9 cellular contexts compared by ENCODE assay signal in the genomic region with DNA sequence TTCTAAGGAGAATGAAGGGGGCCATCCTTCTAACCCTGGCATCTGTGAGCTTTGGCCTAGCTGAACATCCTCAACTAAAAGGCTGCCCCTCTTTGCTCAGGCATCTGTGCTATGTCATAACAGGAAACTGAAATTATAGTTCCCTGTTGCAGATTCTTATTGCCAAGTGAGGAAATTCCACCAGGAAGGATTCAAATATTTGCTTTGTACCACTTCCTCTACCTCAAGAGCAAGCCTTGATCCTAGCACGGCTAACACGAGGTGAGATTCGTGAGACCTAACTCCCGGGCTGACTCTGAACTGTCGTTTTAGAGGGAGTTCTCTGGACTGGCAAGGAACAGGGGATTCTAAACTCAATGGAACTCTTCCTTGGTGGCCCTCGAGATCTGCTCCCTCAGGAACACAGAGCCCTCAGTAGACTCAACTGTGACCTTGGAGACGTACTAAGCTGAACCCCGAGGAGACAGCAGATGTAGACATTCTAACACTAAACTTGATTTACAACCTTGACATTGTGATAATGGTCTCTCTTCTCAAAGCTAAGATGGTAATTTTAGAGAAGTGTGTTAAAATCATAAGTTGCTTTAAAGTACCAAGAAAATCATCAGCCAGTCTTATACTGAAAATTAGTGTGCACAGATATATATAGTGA. TPM values are rescaled to one million over a fixed set of nuclear protein-coding genes. Genes with fewer than 3 reads are reported as not detected.
DNase-seq lines count a peak whose midpoint lies in the region; ATAC-seq and TF ChIP-seq lines count a peak whose summit lies in the region.
"Had no signal": no experiment of that assay in that cellular context is flagged by ENCODE, and none has a peak within 500 bp of the region (broad histone marks: within the 10 kb centered on the region; RNA-seq: fewer than 3 reads in every experiment).

No MANE protein-coding gene starts in this region.

- ATAC-seq in activated T-cell treated with anti-CD3 and anti-CD28 coated beads, Interleukin-2, amount 50 U/mL, for 72 hours (replicated peaks in 1 of 2): no peak
- ATAC-seq in activated T-cell treated with anti-CD3 and anti-CD28 coated beads, Interleukin-2, amount 50 U/mL, for 4 hours: no peak
- ATAC-seq in right cardiac atrium (no peak), HG02981 (IDR thresholded peaks at IDR 0.05; ENCODE audit: unreplicated experiment) (no peak), GM19351 (IDR thresholded peaks at IDR 0.05; ENCODE audit: unreplicated experiment) (no peak)

- no peak for TF ChIP-seq EP300 in suprapubic skin (IDR thresholded peaks at IDR 0.05)

- H3K27ac ChIP-seq in right cardiac atrium (ENCODE audit: low read length) (peak overlapping the region; percentile 48), suprapubic skin (peak overlapping the region; percentile 46), WERI-Rb-1 (no peak overlapping the region)

- no peak for TF ChIP-seq POLR2A in suprapubic skin (IDR thresholded peaks at IDR 0.05)

- DNase-seq in activated T-cell treated with anti-CD3 and anti-CD28 coated beads, Interleukin-2, amount 50 U/mL, for 72 hours: no peak
- DNase-seq in activated T-cell treated with anti-CD3 and anti-CD28 coated beads, Interleukin-2, amount 50 U/mL, for 4 hours: no peak
- DNase-seq in SIG-M5 treated with dmso at 0.1 percent for 504 hours (lab: John Stamatoyannopoulos, UW; ENCODE audit: unreplicated experiment) (peak; percentile 77), right cardiac atrium (no peak), suprapubic skin (ENCODE audit: low spot score in 2 of 2) (no peak), WERI-Rb-1 (no peak)

- TF ChIP-seq CTCF in suprapubic skin (IDR thresholded peaks at IDR 0.05) (no peak), WERI-Rb-1 (IDR thresholded peaks at IDR 0.05; ENCODE audit: low read depth, low read length) (no peak)

- peaks cover 3 to 5% of the 10 kb centered on the region in 2 donors for H3K36me3 Mint-ChIP-seq in activated T-cell treated with anti-CD3 and anti-CD28 coated beads, Interleukin-2, amount 50 U/mL, for 72 hours (ENCODE audit: insufficient read depth in 2 of 2)
- peaks cover 9% of the 10 kb centered on the region for H3K36me3 Mint-ChIP-seq in activated T-cell treated with anti-CD3 and anti-CD28 coated beads, Interleukin-2, amount 50 U/mL, for 4 hours (ENCODE audit: insufficient read depth)

- peaks cover 51% of the 10 kb centered on the region for H3K4me1 Mint-ChIP-seq in activated T-cell treated with anti-CD3 and anti-CD28 coated beads, Interleukin-2, amount 50 U/mL, for 72 hours (ENCODE audit: low read depth)
- peaks cover 47% of the 10 kb centered on the region for H3K4me1 Mint-ChIP-seq in activated T-cell treated with anti-CD3 and anti-CD28 coated beads, Interleukin-2, amount 50 U/mL, for 4 hours (ENCODE audit: low read depth)

- H3K9me3 Mint-ChIP-seq in activated T-cell treated with anti-CD3 and anti-CD28 coated beads, Interleukin-2, amount 50 U/mL, for 72 hours: no peaks in the 10 kb centered on the region
- no peaks in the 10 kb centered on the region for H3K9me3 Mint-ChIP-seq in activated T-cell treated with anti-CD3 and anti-CD28 coated beads, Interleukin-2, amount 50 U/mL, for 4 hours

- intact Hi-C loops in right cardiac atrium (cut with DNase I): no loop called here

- WGBS in right cardiac atrium: 57% methylated on average over 8 of the region's 8 CpGs
- 46% methylated on average over 8 of the region's 8 CpGs for WGBS in suprapubic skin

- H3K27ac Mint-ChIP-seq in activated T-cell treated with anti-CD3 and anti-CD28 coated beads, Interleukin-2, amount 50 U/mL, for 72 hours: peak overlapping the region; percentile 10

- H3K4me3 ChIP-seq in right cardiac atrium (ENCODE audit: low read length) (no peak overlapping the region), suprapubic skin (no peak overlapping the region), WERI-Rb-1 (ENCODE audit: low read depth, low read length) (no peak overlapping the region)

- H3K36me3 ChIP-seq in suprapubic skin (peaks cover 13% of the 10 kb centered on the region), WERI-Rb-1 (peaks cover 3% of the 10 kb centered on the region)

- H3K4me3 Mint-ChIP-seq in activated T-cell treated with anti-CD3 and anti-CD28 coated beads, Interleukin-2, amount 50 U/mL, for 72 hours: no peak overlapping the region
- H3K4me3 Mint-ChIP-seq in activated T-cell treated with anti-CD3 and anti-CD28 coated beads, Interleukin-2, amount 50 U/mL, for 4 hours: no peak overlapping the region

- no peaks in the 10 kb centered on the region for H3K9me3 ChIP-seq in right cardiac atrium (ENCODE audit: control insufficient read depth, low read length)
- H3K9me3 ChIP-seq in suprapubic skin: no peaks in the 10 kb centered on the region
- H3K9me3 ChIP-seq in WERI-Rb-1 (ENCODE audit: severe bottlenecking): no peaks in the 10 kb centered on the region

- H3K27me3 Mint-ChIP-seq in activated T-cell treated with anti-CD3 and anti-CD28 coated beads, Interleukin-2, amount 50 U/mL, for 72 hours (ENCODE audit: low read depth): no peaks in the 10 kb centered on the region
- H3K27me3 Mint-ChIP-seq in activated T-cell treated with anti-CD3 and anti-CD28 coated beads, Interleukin-2, amount 50 U/mL, for 4 hours (ENCODE audit: low read depth): no peaks in the 10 kb centered on the region

- H3K27me3 ChIP-seq in right cardiac atrium (ENCODE audit: control insufficient read depth, insufficient read depth) (no peaks in the 10 kb centered on the region), suprapubic skin (no peaks in the 10 kb centered on the region), WERI-Rb-1 (ENCODE audit: insufficient read depth, low read depth, severe bottlenecking) (no peaks in the 10 kb centered on the region)

- H3K4me1 ChIP-seq in right cardiac atrium (ENCODE audit: control insufficient read depth, insufficient read depth, low read length) (no peaks in the 10 kb centered on the region), suprapubic skin (peaks cover 44% of the 10 kb centered on the region)

RNA-seq across cellular contexts. Expression of gene SPG21, which starts 4.2 kb away (rescaled TPM):
- total RNA-seq in activated T-cell treated with anti-CD3 and anti-CD28 coated beads, Interleukin-2, amount 50 U/mL, for 72 hours: 10 to 100 TPM; 52.2 to 57.9 TPM
- total RNA-seq in activated T-cell treated with anti-CD3 and anti-CD28 coated beads, Interleukin-2, amount 50 U/mL, for 4 hours: 10 to 100 TPM; 69.8 to 80.9 (median 72.7) TPM
- total RNA-seq in right cardiac atrium (10 to 100 TPM; 54.2 to 59.3 (median 56.0) TPM), suprapubic skin (10 to 100 TPM; 57.0 to 84.3 (median 73.5) TPM)
- 49.8 TPM for polyA plus RNA-seq in right cardiac atrium

RNA-seq across cellular contexts. Expression of gene MTFMT, which starts 43.9 kb away (rescaled TPM):
- total RNA-seq in activated T-cell treated with anti-CD3 and anti-CD28 coated beads, Interleukin-2, amount 50 U/mL, for 72 hours: 10 to 100 TPM; 12.9 to 18.2 TPM
- 10 to 100 TPM; 12.6 to 25.2 (median 16.4) TPM for total RNA-seq in activated T-cell treated with anti-CD3 and anti-CD28 coated beads, Interleukin-2, amount 50 U/mL, for 4 hours
- 10 to 100 TPM; 17.4 to 18.0 (median 17.7) TPM for total RNA-seq in right cardiac atrium
- polyA plus RNA-seq in right cardiac atrium: 9.9 TPM
- total RNA-seq in suprapubic skin: 100 to 1,000 TPM in 1 of 4 donors, 10 to 100 TPM in 3; 11.7 to 159 (median 18.1) TPM

RNA-seq across cellular contexts. Expression of gene SLC51B, which starts 59.7 kb away (rescaled TPM):
- total RNA-seq in activated T-cell treated with anti-CD3 and anti-CD28 coated beads, Interleukin-2, amount 50 U/mL, for 72 hours: not detected
- total RNA-seq in activated T-cell treated with anti-CD3 and anti-CD28 coated beads, Interleukin-2, amount 50 U/mL, for 4 hours: not detected
- total RNA-seq in right cardiac atrium (not detected), suprapubic skin (under 1 TPM in 1 of 4 donors, not detected in 3; 0.60 TPM)
- not detected for polyA plus RNA-seq in right cardiac atrium
- total RNA-seq: mesenteric fat pad had no signal
